Comparison of ENCODE assay signal across 14 cellular contexts in the genomic region with DNA sequence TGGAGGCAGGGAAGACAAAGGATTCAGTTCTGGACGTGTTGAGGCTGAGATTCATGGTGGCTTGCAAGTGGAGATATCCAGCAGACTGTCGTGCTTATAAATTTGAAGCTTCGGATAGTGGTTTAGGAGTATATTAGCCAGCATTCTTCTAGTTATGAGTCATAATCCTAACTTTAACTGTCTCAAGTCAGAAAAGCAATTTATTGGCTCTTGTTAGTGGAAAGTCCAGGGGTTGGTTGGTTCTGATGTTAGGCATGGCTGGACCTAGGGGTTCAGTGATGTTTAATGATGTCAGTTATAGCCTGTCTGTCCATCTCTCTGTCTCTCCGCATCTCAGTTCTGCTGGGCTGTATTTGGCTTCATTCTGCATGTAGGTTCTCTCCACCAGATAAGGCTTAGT.
DNase-seq lines count a peak whose midpoint lies in the region; TF ChIP-seq lines count a peak whose summit lies in the region.
"Had no signal": no experiment of that assay in that cellular context is flagged by ENCODE, and none has a peak within 500 bp of the region (broad histone marks: within the 10 kb centered on the region; RNA-seq: fewer than 3 reads in every experiment).

No MANE protein-coding gene starts in this region.

- H3K4me2 ChIP-seq in skeletal muscle satellite cell (ENCODE audit: low read length) = peak overlapping the region; percentile 47

- H3K27ac ChIP-seq in RWPE1 = peak overlapping the region; percentile 67
- H3K27ac ChIP-seq: pancreas, SK-N-MC, testis had no signal

- peaks cover 62% of the 10 kb centered on the region for H3K27me3 ChIP-seq in skeletal muscle satellite cell (ENCODE audit: control insufficient read depth, insufficient read depth, low read length)
- peaks cover 1% of the 10 kb centered on the region for H3K27me3 ChIP-seq in Caco-2 (replicated peaks; ENCODE audit: control insufficient read depth, insufficient read depth, low read length)
- H3K27me3 ChIP-seq: pancreas, testis had no signal

- H3K27me3 Mint-ChIP-seq in Caco-2 (ENCODE audit: insufficient read depth, unreplicated experiment) = peaks cover 10% of the 10 kb centered on the region

- no peak overlapping the region for H3K27ac Mint-ChIP-seq in Caco-2 (ENCODE audit: unreplicated experiment)
- H3K27ac Mint-ChIP-seq: activated naive CD4-positive, alpha-beta T cell treated with anti-CD3 and anti-CD28 coated beads, Interleukin-2, amount 50 U/mL, for 24 hours had no signal

- peaks cover 6% of the 10 kb centered on the region for H3K36me3 Mint-ChIP-seq in Caco-2 (ENCODE audit: insufficient read depth, unreplicated experiment)
- H3K36me3 Mint-ChIP-seq: activated naive CD4-positive, alpha-beta T cell treated with anti-CD3 and anti-CD28 coated beads, Interleukin-2, amount 50 U/mL, for 24 hours had no signal

- H3K4me3 ChIP-seq in GM12865 (ENCODE audit: low read depth, low read length) (no peak overlapping the region), fibroblast of mammary gland (ENCODE audit: control insufficient read depth, low read depth, low read length) (no peak overlapping the region), skeletal muscle satellite cell (ENCODE audit: low read length) (no peak overlapping the region), Caco-2 (ENCODE audit: low read depth, low read length) (no peak overlapping the region)
- H3K4me3 ChIP-seq: pancreas, SK-N-MC, testis had no signal

- no peak overlapping the region for H3K4me3 Mint-ChIP-seq in Caco-2 (ENCODE audit: unreplicated experiment)
- H3K4me3 Mint-ChIP-seq: activated naive CD4-positive, alpha-beta T cell treated with anti-CD3 and anti-CD28 coated beads, Interleukin-2, amount 50 U/mL, for 24 hours had no signal

- peaks cover 26% of the 10 kb centered on the region for H3K4me1 Mint-ChIP-seq in Caco-2 (ENCODE audit: low read depth, unreplicated experiment)
- H3K4me1 Mint-ChIP-seq: activated naive CD4-positive, alpha-beta T cell treated with anti-CD3 and anti-CD28 coated beads, Interleukin-2, amount 50 U/mL, for 24 hours had no signal

- H3K9me3 ChIP-seq in skeletal muscle satellite cell (replicated peaks; ENCODE audit: low read length) (no peaks in the 10 kb centered on the region), Caco-2 (no peaks in the 10 kb centered on the region)
- H3K9me3 ChIP-seq: pancreas, testis had no signal

- CTCF ChIA-PET in RWPE1 (lab: Yijun Ruan, JAX) = interaction anchor here (1.0 to 1.3 kb wide), 2 partner anchors 54 to 478 kb away, joined by 4 to 5 read pairs; partner anchors contain the start of gene ANKRD18A
- CTCF ChIA-PET in Caco-2 (lab: Charles Lee) = interaction anchor here (1.1 kb wide), 1 partner anchor 13 kb away, joined by 4 read pairs; no protein-coding TSS in a partner anchor

- DNase-seq in GM12865 (ENCODE audit: low read depth) (peak; percentile 41), RWPE1 (ENCODE audit: low spot score) (peak; percentile 67), fibroblast of mammary gland (ENCODE audit: low read depth) (peak; percentile 63), NCI-H2227 treated with DMSO at 0.1 percent for 48 hours (lab: John Stamatoyannopoulos, UW) (no peak), SIG-M5 (lab: John Stamatoyannopoulos, UW) (no peak), G401 (ENCODE audit: low spot score) (no peak), Caco-2 (no peak)
- DNase-seq: activated CD4-positive, alpha-beta T cell treated with anti-CD3 and anti-CD28 coated beads, Interleukin-2, amount 50 U/mL, for 1 hour; DND-41; testis had no signal

- no TSS peak for BruUV-seq in Caco-2 (replicated peaks; lab: Mats Ljungman, UMichigan)

- in situ Hi-C loops in G401 (cut with HindIII; ENCODE audit: low sequenced_read_pairs) = no loop called here

- H3K36me3 ChIP-seq in skeletal muscle satellite cell (ENCODE audit: insufficient read depth, low read length) = no peaks in the 10 kb centered on the region
- H3K36me3 ChIP-seq in Caco-2 (ENCODE audit: control insufficient read depth, insufficient read depth, low read length) = no peaks in the 10 kb centered on the region
- H3K36me3 ChIP-seq: pancreas had no signal

- H3K9ac ChIP-seq in skeletal muscle satellite cell (ENCODE audit: low read depth, low read length) = no peak overlapping the region

- H3K9me3 Mint-ChIP-seq in Caco-2 (ENCODE audit: unreplicated experiment) = no peaks in the 10 kb centered on the region
- H3K9me3 Mint-ChIP-seq: activated naive CD4-positive, alpha-beta T cell treated with anti-CD3 and anti-CD28 coated beads, Interleukin-2, amount 50 U/mL, for 24 hours had no signal

- TF ChIP-seq CTCF in GM12865 (IDR thresholded peaks at IDR 0.05; ENCODE audit: insufficient read depth, low read depth, low read length, missing control alignments) (no peak), RWPE1 (conservative IDR thresholded peaks at IDR 0.05; ENCODE audit: low read depth) (no peak), fibroblast of mammary gland (conservative IDR thresholded peaks at IDR 0.05; ENCODE audit: control insufficient read depth, insufficient read depth, low read depth, low read length) (no peak), Caco-2 (IDR thresholded peaks at IDR 0.05; ENCODE audit: insufficient read depth in 1 of 2, low read depth in 1 of 2, low read length in 1 of 2, severe bottlenecking in 1 of 2, unreplicated experiment in 1 of 2) (no peak)

- POLR2A ChIA-PET in RWPE1 (lab: Yijun Ruan, JAX; ENCODE audit: low non-redundant PET) (no interaction called here), Caco-2 (lab: Charles Lee) (no interaction called here)

- intact Hi-C loops in Caco-2 (cut with micrococcal nuclease; ENCODE audit: unreplicated experiment) = no loop called here

- H3K4me1 ChIP-seq in skeletal muscle satellite cell (ENCODE audit: control insufficient read depth, insufficient read depth, low read length) (peaks cover 15% of the 10 kb centered on the region), Caco-2 (peaks cover 15% of the 10 kb centered on the region; the same call in 1 of the 2 replicates)
- H3K4me1 ChIP-seq: pancreas, testis had no signal

Comparison
In these comparisons a context has a peak if more than half of its experiments do, and no peak if none do; other contexts are left out.
1. DNase-seq: peak in GM12865 (single experiment), RWPE1 (single experiment) and fibroblast of mammary gland (single experiment); none in NCI-H2227 treated with DMSO at 0.1 percent for 48 hours (single experiment), SIG-M5 (single experiment), G401 (single experiment) and Caco-2 (0 of 2).